ENCODE assay signal across 32 cellular contexts in the genomic region with DNA sequence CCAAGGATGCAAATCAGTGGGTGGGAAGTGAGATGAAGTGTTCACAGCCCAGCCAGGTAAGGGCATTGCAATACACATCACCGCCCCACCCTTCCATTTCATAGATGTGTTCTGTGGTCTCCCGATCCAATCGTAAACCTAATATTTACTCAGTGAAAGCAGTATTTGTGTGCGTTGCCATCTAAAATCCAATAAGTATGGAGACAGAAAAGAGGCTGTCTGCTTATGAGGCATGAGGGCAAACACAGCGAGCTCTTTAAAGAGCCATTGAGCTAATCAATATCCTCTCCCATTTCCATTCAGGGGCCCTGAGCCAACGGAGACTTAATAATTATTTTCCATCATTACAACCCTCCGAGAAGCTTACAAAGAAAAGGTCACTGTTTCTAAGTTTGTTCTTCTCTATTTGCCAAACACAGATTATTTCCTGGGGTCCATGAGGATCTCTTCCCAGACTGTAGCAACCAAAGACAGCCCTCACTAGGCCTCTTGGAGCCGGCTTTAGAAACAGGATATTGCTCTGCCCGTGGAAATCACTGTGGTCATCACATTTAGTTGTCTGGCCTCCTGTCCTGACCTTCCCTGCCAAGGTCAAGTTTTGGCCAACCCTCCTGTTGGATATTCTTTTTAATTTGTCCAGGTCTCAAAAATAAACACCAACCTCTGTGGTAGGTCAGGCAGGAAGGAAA.
DNase-seq lines count a peak whose midpoint lies in the region; ATAC-seq, FAIRE-seq and TF ChIP-seq lines count a peak whose summit lies in the region.
"Had no signal": no experiment of that assay in that cellular context is flagged by ENCODE, and none has a peak within 500 bp of the region (broad histone marks: within the 10 kb centered on the region; RNA-seq: fewer than 3 reads in every experiment).

No MANE protein-coding gene starts in this region.

- TF ChIP-seq RAD21 in A549 (conservative IDR thresholded peaks at IDR 0.05 in 1 of 2, IDR thresholded peaks at IDR 0.05 in 1 of 2): no peak

- H3K4me3 ChIP-seq in A549 (no peak overlapping the region), Karpas-422 (ENCODE audit: low read length) (peak overlapping the region; percentile 52; the same call in 1 of the 2 replicates)
- H3K4me3 ChIP-seq: K562, spleen, stomach had no signal

- no peak for ATAC-seq in A549
- ATAC-seq in foreskin keratinocyte: no peak
- ATAC-seq: activated CD4-positive, CD25-positive, alpha-beta regulatory T cell treated with anti-CD3 and anti-CD28 coated beads, Interleukin-2, amount 50 U/mL, for 24 hours; activated T-cell treated with anti-CD3 and anti-CD28 coated beads, Interleukin-2, amount 50 U/mL, for 72 hours; K562; left ventricle myocardium superior; right cardiac atrium; SK-N-SH treated with all-trans-retinoic acid at 6 μM for 48 hours had no signal

- no peak for TF ChIP-seq POLR2A in A549 (IDR thresholded peaks at IDR 0.05; ENCODE audit: low read length)

- H2AFZ ChIP-seq in Karpas-422 (ENCODE audit: low read length): no peak overlapping the region

- peaks cover 25% of the 10 kb centered on the region for H3K4me1 ChIP-seq in A549
- H3K4me1 ChIP-seq in Karpas-422 (ENCODE audit: low read length): peaks cover 56% of the 10 kb centered on the region
- no peaks in the 10 kb centered on the region for H3K4me1 ChIP-seq in foreskin keratinocyte

- no peaks in the 10 kb centered on the region for H3K36me3 Mint-ChIP-seq in brain
- H3K36me3 Mint-ChIP-seq: naive B cell had no signal

- DNase-seq in A549 (ENCODE audit: low read depth in 1 of 2, low spot score in 1 of 2) (no peak), Karpas-422 (no peak), NCI-H526 treated with DMSO at 0.1 percent for 48 hours (lab: John Stamatoyannopoulos, UW) (peak; percentile 92), foreskin keratinocyte (no peak), NCI-H1694 treated with DMSO at 0.1 percent for 48 hours (lab: John Stamatoyannopoulos, UW) (no peak), NOMO-1 (lab: John Stamatoyannopoulos, UW; ENCODE audit: unreplicated experiment in 2 of 2) (no peak)
- no peak for DNase-seq in stimulated activated CD4-positive, alpha-beta T cell treated with anti-CD3 and anti-CD28 coated beads, Interleukin-2, amount 100 ng/mL, for 24 hours
- DNase-seq: activated CD4-positive, alpha-beta T cell treated with anti-CD3 and anti-CD28 coated beads, Interleukin-2, amount 50 U/mL, for 4 hours; activated naive CD4-positive, alpha-beta T cell; activated T-cell treated with anti-CD3 and anti-CD28 coated beads, Interleukin-2, amount 50 U/mL, for 72 hours; AML-193; CD4-positive, alpha-beta memory T cell; central memory CD4-positive, alpha-beta T cell; cortex of kidney; effector memory CD4-positive, alpha-beta T cell; erythroblast; left ventricle myocardium superior; naive B cell; NCI-H1105 treated with DMSO at 0.1 percent for 48 hours; right cardiac atrium; spleen; stimulated activated CD4-positive, alpha-beta T cell treated with anti-CD3 and anti-CD28 coated beads, Interleukin-2, amount 100 ng/mL, for 48 hours; stomach had no signal

- no peaks in the 10 kb centered on the region for H3K27me3 ChIP-seq in Karpas-422 (ENCODE audit: low read length)
- H3K27me3 ChIP-seq in foreskin keratinocyte: no peaks in the 10 kb centered on the region
- H3K27me3 ChIP-seq: neutrophil, spleen, stomach had no signal

- TF ChIP-seq EP300 in A549 (IDR thresholded peaks at IDR 0.05): no peak

- peaks cover 65% of the 10 kb centered on the region for H3K4me1 Mint-ChIP-seq in brain

- H3K27ac ChIP-seq in A549 (no peak overlapping the region), Karpas-422 (ENCODE audit: low read length) (peak overlapping the region; percentile 87), foreskin keratinocyte (no peak overlapping the region)
- H3K27ac ChIP-seq: neutrophil, spleen, stomach had no signal

- H3K36me3 ChIP-seq in Karpas-422 (ENCODE audit: insufficient read depth, low read length): no peaks in the 10 kb centered on the region
- H3K36me3 ChIP-seq: neutrophil, spleen, stomach had no signal

- H3K9me3 Mint-ChIP-seq in brain: peaks cover 0 to 6% (median 3%) of the 10 kb centered on the region in 5 experiments
- H3K9me3 Mint-ChIP-seq: T-helper 1 cell treated with Interleukin-12 subunit alpha and Interleukin-12 subunit beta and Interleukin-4 antibody, amounts not matched to agents 30 μg/mL and 1 μg/mL, for 36 hours had no signal

- TF ChIP-seq CTCF in A549 (IDR thresholded peaks at IDR 0.05) (no peak), brain (conservative IDR thresholded peaks at IDR 0.05) (no peak), foreskin keratinocyte (conservative IDR thresholded peaks at IDR 0.05) (no peak)

- no peaks in the 10 kb centered on the region for H3K9me2 ChIP-seq in Karpas-422 (replicated peaks; ENCODE audit: insufficient read depth, low read length)

- peak overlapping the region; percentile 67; the same call in 1 of the 2 replicates for H3K9ac ChIP-seq in Karpas-422 (ENCODE audit: low read length)

- H3K9me3 ChIP-seq in A549: peaks cover 4% of the 10 kb centered on the region; the same call in 1 of the 3 replicates
- H3K9me3 ChIP-seq in Karpas-422 (ENCODE audit: low read length): no peaks in the 10 kb centered on the region
- H3K9me3 ChIP-seq: neutrophil, stomach had no signal

- H3K4me3 Mint-ChIP-seq in brain: no peak overlapping the region
- H3K4me3 Mint-ChIP-seq: activated T-cell treated with anti-CD3 and anti-CD28 coated beads, Interleukin-2, amount 50 U/mL, for 72 hours; CD4-positive, alpha-beta memory T cell; T-helper 1 cell treated with Interleukin-12 subunit alpha and Interleukin-12 subunit beta and Interleukin-4 antibody, amounts not matched to agents 30 μg/mL and 1 μg/mL, for 36 hours had no signal

- peaks cover 90% of the 10 kb centered on the region for H3K79me2 ChIP-seq in Karpas-422 (ENCODE audit: low read length)

- FAIRE-seq in A549 (lab: Jason Lieb, UNC): no peak
- FAIRE-seq: GM19239, K562, keratinocyte, TTC549 had no signal

- H3K4me2 ChIP-seq in A549 (no peak overlapping the region), Karpas-422 (ENCODE audit: low read depth, low read length, poor library complexity, severe bottlenecking) (peak overlapping the region; percentile 72)

- POLR2A ChIA-PET in A549 (lab: Yijun Ruan, JAX): no interaction called here

- CTCF ChIA-PET in A549 (lab: Yijun Ruan, JAX): interaction anchor here (1.0 to 4.2 kb wide), 3 partner anchors 13 to 184 kb away, joined by 3 to 21 read pairs (median 6); no protein-coding TSS in a partner anchor

- H3K27ac Mint-ChIP-seq in brain: peak overlapping the region in 3 of 5 experiments; percentile 52 to 60 (median 56)
- H3K27ac Mint-ChIP-seq: activated T-cell treated with anti-CD3 and anti-CD28 coated beads, Interleukin-2, amount 50 U/mL, for 72 hours; CD4-positive, alpha-beta memory T cell; T-helper 1 cell treated with Interleukin-12 subunit alpha and Interleukin-12 subunit beta and Interleukin-4 antibody, amounts not matched to agents 30 μg/mL and 1 μg/mL, for 36 hours had no signal

- no peaks in the 10 kb centered on the region for H4K20me1 ChIP-seq in Karpas-422 (ENCODE audit: insufficient read depth, low read depth, low read length)

- 88% methylated on average over 9 of the region's 9 CpGs for WGBS in A549 (ENCODE audit: missing lambda C conversion rate)

- no peaks in the 10 kb centered on the region for H3K27me3 Mint-ChIP-seq in brain
- H3K27me3 Mint-ChIP-seq: CD4-positive, alpha-beta memory T cell; naive B cell had no signal

TF ChIP-seq in A549, 52 proteins besides CTCF, POLR2A, EP300 and RAD21:
- TF ChIP-seq CHD4 (IDR thresholded peaks at IDR 0.05; ENCODE audit: borderline replicate concordance): no peak
- TF ChIP-seq MAFK (IDR thresholded peaks at IDR 0.05; ENCODE audit: partially characterized antibody): peak; percentile 29
- TF ChIP-seq CBX8 (IDR thresholded peaks at IDR 0.05): no peak
- no peak for TF ChIP-seq RFX5 (IDR thresholded peaks at IDR 0.05)
